18 cellular contexts compared by ENCODE assay signal in the genomic region with DNA sequence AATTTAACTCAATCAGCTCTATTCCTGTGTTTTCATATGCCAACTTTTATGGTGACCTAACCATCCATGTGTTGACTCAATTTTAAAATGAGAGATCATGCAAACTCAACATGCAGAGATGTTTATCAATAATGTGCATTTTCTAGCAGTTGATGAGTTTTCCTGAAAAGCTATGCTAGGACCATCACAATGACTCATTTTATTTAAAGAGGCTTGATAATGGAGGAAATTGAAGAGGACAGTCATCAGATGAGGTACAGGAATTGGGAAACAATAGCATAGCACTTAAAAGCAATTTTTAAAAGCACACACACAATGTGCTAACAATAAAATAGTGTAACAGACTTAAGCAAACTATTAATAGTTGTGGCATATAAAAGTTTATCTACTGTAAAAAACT.
"Had no signal": no experiment of that assay in that cellular context is flagged by ENCODE, and none has a peak within 500 bp of the region (broad histone marks: within the 10 kb centered on the region; RNA-seq: fewer than 3 reads in every experiment).

No MANE protein-coding gene starts in this region.

- ATAC-seq: activated CD4-positive, CD25-positive, alpha-beta regulatory T cell treated with anti-CD3 and anti-CD28 coated beads, Interleukin-2, amount 50 U/mL, for 24 hours; lower lobe of right lung; naive thymus-derived CD4-positive, alpha-beta T cell had no signal

- DNase-seq: activated CD4-positive, alpha-beta memory T cell treated with anti-CD3 and anti-CD28 coated beads, Interleukin-2, amount 10 ng/mL, durations not matched to agents 7 days and 5 days; activated CD4-positive, alpha-beta T cell treated with anti-CD3 and anti-CD28 coated beads, Interleukin-2, amount 10 ng/mL, durations not matched to agents 24 days and 14 days; activated effector memory CD4-positive, alpha-beta T cell treated with anti-CD3 and anti-CD28 coated beads, Interleukin-2, amount 50 U/mL, for 16 hours; activated naive CD4-positive, alpha-beta T cell treated with anti-CD3 and anti-CD28 coated beads, Interleukin-2, amount 10 ng/mL, durations not matched to agents 7 days and 5 days; activated T-cell treated with anti-CD3 and anti-CD28 coated beads for 4 hours; amygdala; effector memory CD4-positive, alpha-beta T cell; lower lobe of right lung; naive thymus-derived CD4-positive, alpha-beta T cell; stimulated activated CD4-positive, alpha-beta T cell treated with anti-CD3 and anti-CD28 coated beads, Interleukin-2, amount 100 ng/mL, for 48 hours; stimulated activated CD8-positive, alpha-beta memory T cell treated with anti-CD3 and anti-CD28 coated beads, Interleukin-4, amount 100 ng/mL, for 48 hours; stimulated activated naive CD4-positive, alpha-beta T cell; testis had no signal

- H3K4me3 ChIP-seq: esophagus muscularis mucosa, lower lobe of right lung, neural progenitor cell, testis, vagina had no signal

- FAIRE-seq: keratinocyte had no signal
